26 cellular contexts compared by ENCODE assay signal in the genomic region with DNA sequence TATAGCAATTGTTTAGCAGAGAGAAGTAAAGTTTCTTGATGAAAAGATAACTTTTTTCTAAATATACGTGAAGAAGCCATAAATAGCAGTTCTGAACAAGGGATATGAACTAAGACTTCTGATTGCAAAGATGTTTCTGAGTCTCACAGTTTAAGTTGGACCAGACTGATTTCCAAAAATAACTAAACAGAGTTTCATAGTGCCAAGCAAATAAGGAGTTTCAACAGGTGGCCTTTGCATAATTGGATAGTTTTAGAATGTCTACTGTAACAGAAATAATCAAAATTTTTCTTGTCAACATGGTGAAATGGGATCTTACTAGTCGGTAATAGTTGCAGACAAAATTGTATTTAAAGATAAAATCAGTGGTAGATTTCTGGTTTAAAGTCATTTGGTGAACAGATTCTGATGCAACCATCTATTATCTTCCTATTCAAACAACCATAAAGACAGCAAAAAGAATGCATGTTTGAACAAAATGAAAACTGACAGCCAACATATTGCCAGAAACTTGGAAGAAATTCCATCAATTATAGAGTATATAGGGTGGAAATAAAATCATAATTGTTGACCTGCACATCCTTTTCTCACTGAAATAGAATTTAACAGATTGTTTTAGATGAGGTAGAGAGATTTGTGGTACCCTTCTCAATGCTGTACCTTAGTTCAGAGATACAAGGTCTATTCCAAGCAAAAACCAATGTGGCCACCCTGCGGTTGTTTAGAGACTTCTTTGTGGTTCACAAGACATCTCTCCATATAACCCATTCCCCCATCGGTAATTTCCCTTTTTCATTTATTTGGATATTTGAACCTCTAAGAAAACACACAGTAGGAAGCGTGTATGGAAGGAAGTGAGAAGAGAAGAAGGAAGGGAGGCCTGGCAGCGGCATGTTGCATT.
A peak's percentile ranks its signal among the peaks of the same experiment; 100 is the strongest.
DNase-seq lines count a peak whose midpoint lies in the region; ATAC-seq and TF ChIP-seq lines count a peak whose summit lies in the region.
"Had no signal": no experiment of that assay in that cellular context is flagged by ENCODE, and none has a peak within 500 bp of the region (broad histone marks: within the 10 kb centered on the region; RNA-seq: fewer than 3 reads in every experiment).

No MANE protein-coding gene starts in this region.

- BruUV-seq in MCF 10A (replicated peaks; lab: Mats Ljungman, UMichigan), result no TSS peak
- BruUV-seq in mammary epithelial cell (replicated peaks; lab: Mats Ljungman, UMichigan), result no TSS peak

- ATAC-seq in HG03432 (IDR thresholded peaks at IDR 0.05; ENCODE audit: unreplicated experiment), result peak; percentile 56
- peak; percentile 50 for ATAC-seq in SK-N-SH treated with all-trans-retinoic acid at 6 μM for 48 hours
- no peak for ATAC-seq in GM21381 (IDR thresholded peaks at IDR 0.05; ENCODE audit: unreplicated experiment)
- ATAC-seq: activated CD8-positive, alpha-beta T cell treated with anti-CD3 and anti-CD28 coated beads, Interleukin-2, amount 10 ng/mL, durations not matched to agents 7 days and 5 days; activated naive CD8-positive, alpha-beta T cell treated with anti-CD3 and anti-CD28 coated beads, Interleukin-2, amount 50 U/mL, for 24 hours; right lobe of liver had no signal

- H3K9me3 Mint-ChIP-seq in MCF 10A (ENCODE audit: unreplicated experiment), result peaks cover under 1% of the 10 kb centered on the region
- peaks cover 5 to 10% (median 7%) of the 10 kb centered on the region in 7 donors for H3K9me3 Mint-ChIP-seq in CD14-positive monocyte

- no peak overlapping the region for H3K9ac ChIP-seq in mammary epithelial cell (ENCODE audit: insufficient read depth, low read length)

- no peak overlapping the region for H3K27ac ChIP-seq in mammary epithelial cell (ENCODE audit: insufficient read depth, low read depth, low read length)
- H3K27ac ChIP-seq: esophagus squamous epithelium, right lobe of liver, SJCRH30, upper lobe of left lung had no signal

- no peaks in the 10 kb centered on the region for H3K27me3 ChIP-seq in mammary epithelial cell (ENCODE audit: insufficient read depth, low read length)
- H3K27me3 ChIP-seq: esophagus squamous epithelium, right lobe of liver, SJCRH30, upper lobe of left lung had no signal

- H3K4me3 Mint-ChIP-seq in MCF 10A (ENCODE audit: unreplicated experiment), result no peak overlapping the region
- no peak overlapping the region for H3K4me3 Mint-ChIP-seq in CD14-positive monocyte
- H3K4me3 Mint-ChIP-seq: activated CD8-positive, alpha-beta T cell treated with anti-CD3 and anti-CD28 coated beads, Interleukin-2, amount 10 ng/mL, durations not matched to agents 7 days and 5 days; activated naive CD8-positive, alpha-beta T cell treated with anti-CD3 and anti-CD28 coated beads, Interleukin-2, amount 50 U/mL, for 24 hours had no signal

- intact Hi-C loops in MCF 10A (cut with micrococcal nuclease) (no loop called here), mammary epithelial cell (cut with micrococcal nuclease) (no loop called here), CD14-positive monocyte (cut with micrococcal nuclease) (no loop called here)

- in situ Hi-C loops in mammary epithelial cell (cut with MboI; ENCODE audit: low sequenced_read_pairs in 2 of 2), result loop anchor here (25.0 kb wide), 1 partner anchor 757 kb away; no protein-coding TSS in a partner anchor

- H3K36me3 Mint-ChIP-seq in MCF 10A (ENCODE audit: insufficient read depth, unreplicated experiment) (peaks cover 8% of the 10 kb centered on the region), CD14-positive monocyte (no peaks in the 10 kb centered on the region)

- no peaks in the 10 kb centered on the region for H4K20me1 ChIP-seq in mammary epithelial cell (ENCODE audit: insufficient read depth, low read length)

- H3K4me1 ChIP-seq in mammary epithelial cell (ENCODE audit: insufficient read depth, low read length), result no peaks in the 10 kb centered on the region
- H3K4me1 ChIP-seq: esophagus squamous epithelium, HAP-1, right lobe of liver, SJCRH30, upper lobe of left lung had no signal

- H2AFZ ChIP-seq in mammary epithelial cell (ENCODE audit: low read depth, low read length), result no peak overlapping the region

- H3K4me3 ChIP-seq in mammary epithelial cell (replicated peaks in 1 of 3; ENCODE audit: insufficient read depth in 1 of 3, low read depth in 2 of 3, low read length in 3 of 3), result no peak overlapping the region
- H3K4me3 ChIP-seq: esophagus squamous epithelium, HAP-1, right lobe of liver, SJCRH30, upper lobe of left lung had no signal

- WGBS in mammary epithelial cell (ENCODE audit: low coverage, missing lambda C conversion rate), result 76% methylated on average over 6 of the region's 6 CpGs

- CTCF ChIA-PET in MCF 10A (lab: Yijun Ruan, JAX) (no interaction called here), mammary epithelial cell (lab: Charles Lee; ENCODE audit: low non-redundant PET) (no interaction called here)

- no peak overlapping the region for H3K4me2 ChIP-seq in mammary epithelial cell (ENCODE audit: insufficient read depth, low read depth, low read length)

- no peak for DNase-seq in MCF 10A (ENCODE audit: unreplicated experiment)
- no peak for DNase-seq in mammary epithelial cell
- DNase-seq in retina, result peak; percentile 56
- DNase-seq in stimulated activated CD4-positive, alpha-beta T cell treated with anti-CD3 and anti-CD28 coated beads, Interleukin-2, amount 100 ng/mL, for 24 hours, result no peak
- no peak for DNase-seq in CD14-positive monocyte (ENCODE audit: low spot score)
- DNase-seq: activated CD8-positive, alpha-beta T cell treated with anti-CD3 and anti-CD28 coated beads, Interleukin-2, amount 10 ng/mL, durations not matched to agents 7 days and 5 days; activated gamma-delta T cell; activated naive CD8-positive, alpha-beta T cell treated with anti-CD3 and anti-CD28 coated beads, Interleukin-2, amount 50 U/mL, for 24 hours; central memory CD4-positive, alpha-beta T cell; dermis blood vessel endothelial cell; DMS53; esophagus squamous epithelium; Kasumi-1; NCI-H1048; NCI-H1694 treated with DMSO at 0.1 percent for 48 hours; NCI-H2171; NCI-H524; right lobe of liver; SJCRH30; stimulated activated CD4-positive, alpha-beta T cell treated with anti-CD3 and anti-CD28 coated beads, Interleukin-4, amount 100 ng/mL, for 1 hour; T-helper 1 cell; upper lobe of left lung had no signal

- POLR2A ChIA-PET in MCF 10A (lab: Yijun Ruan, JAX), result no interaction called here

- H3K27me3 Mint-ChIP-seq in MCF 10A (ENCODE audit: insufficient read depth, unreplicated experiment) (no peaks in the 10 kb centered on the region), CD14-positive monocyte (ENCODE audit: low read depth in 3 of 3) (peaks cover 0 to 1% (median 0%) of the 10 kb centered on the region in 3 donors)
- H3K27me3 Mint-ChIP-seq: activated naive CD8-positive, alpha-beta T cell treated with anti-CD3 and anti-CD28 coated beads, Interleukin-2, amount 50 U/mL, for 24 hours had no signal

- H3K79me2 ChIP-seq in mammary epithelial cell (ENCODE audit: insufficient read depth, low read length), result no peaks in the 10 kb centered on the region

- no peak for TF ChIP-seq CTCF in MCF 10A (IDR thresholded peaks at IDR 0.05; ENCODE audit: unreplicated experiment)
- TF ChIP-seq CTCF in mammary epithelial cell (conservative IDR thresholded peaks at IDR 0.05 in 1 of 2, IDR thresholded peaks at IDR 0.05 in 1 of 2; ENCODE audit: extremely low read depth in 1 of 2, insufficient read depth in 1 of 2, low read depth in 1 of 2, low read length in 2 of 2), result no peak
- no peak for TF ChIP-seq CTCF in CD14-positive monocyte (IDR thresholded peaks at IDR 0.05)

- peaks cover 4% of the 10 kb centered on the region for H3K4me1 Mint-ChIP-seq in MCF 10A (ENCODE audit: insufficient read depth, unreplicated experiment)
- H3K4me1 Mint-ChIP-seq in CD14-positive monocyte, result no peaks in the 10 kb centered on the region

- H3K9me3 ChIP-seq in mammary epithelial cell (replicated peaks; ENCODE audit: insufficient read depth, low read length), result no peaks in the 10 kb centered on the region
- H3K9me3 ChIP-seq: HAP-1, right lobe of liver had no signal

- H3K27ac Mint-ChIP-seq in MCF 10A (ENCODE audit: low read depth, unreplicated experiment) (peak overlapping the region; percentile 49), CD14-positive monocyte (no peak overlapping the region)
- H3K27ac Mint-ChIP-seq: activated CD8-positive, alpha-beta T cell treated with anti-CD3 and anti-CD28 coated beads, Interleukin-2, amount 10 ng/mL, durations not matched to agents 7 days and 5 days; activated naive CD8-positive, alpha-beta T cell treated with anti-CD3 and anti-CD28 coated beads, Interleukin-2, amount 50 U/mL, for 24 hours had no signal

- H3K36me3 ChIP-seq in mammary epithelial cell (ENCODE audit: insufficient read depth, low read length), result no peaks in the 10 kb centered on the region
- H3K36me3 ChIP-seq: esophagus squamous epithelium, HAP-1, right lobe of liver, SJCRH30, upper lobe of left lung had no signal

- dilution Hi-C loops in mammary epithelial cell (cut with HindIII; ENCODE audit: low sequenced_read_pairs), result no loop called here

TF ChIP-seq in SK-N-SH treated with all-trans-retinoic acid at 6 μM for 48 hours, 23 proteins besides CTCF, POLR2A, EP300 and RAD21:
- peak; percentile 58 for TF ChIP-seq ISL1 (CRISPR knock-in tag; IDR thresholded peaks at IDR 0.05)
- TF ChIP-seq ZNF565 (CRISPR knock-in tag; conservative IDR thresholded peaks at IDR 0.05; ENCODE audit: low read depth), result no peak
- TF ChIP-seq, protein P1, sequence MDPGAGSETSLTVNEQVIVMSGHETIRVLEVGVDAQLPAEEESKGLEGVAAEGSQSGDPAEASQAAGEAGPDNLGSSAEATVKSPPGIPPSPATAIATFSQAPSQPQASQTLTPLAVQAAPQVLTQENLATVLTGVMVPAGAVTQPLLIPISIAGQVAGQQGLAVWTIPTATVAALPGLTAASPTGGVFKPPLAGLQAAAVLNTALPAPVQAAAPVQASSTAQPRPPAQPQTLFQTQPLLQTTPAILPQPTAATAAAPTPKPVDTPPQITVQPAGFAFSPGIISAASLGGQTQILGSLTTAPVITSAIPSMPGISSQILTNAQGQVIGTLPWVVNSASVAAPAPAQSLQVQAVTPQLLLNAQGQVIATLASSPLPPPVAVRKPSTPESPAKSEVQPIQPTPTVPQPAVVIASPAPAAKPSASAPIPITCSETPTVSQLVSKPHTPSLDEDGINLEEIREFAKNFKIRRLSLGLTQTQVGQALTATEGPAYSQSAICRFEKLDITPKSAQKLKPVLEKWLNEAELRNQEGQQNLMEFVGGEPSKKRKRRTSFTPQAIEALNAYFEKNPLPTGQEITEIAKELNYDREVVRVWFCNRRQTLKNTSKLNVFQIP (CRISPR knock-in tag; IDR thresholded peaks at IDR 0.05; ENCODE audit: borderline replicate concordance, low read depth), result no peak
